In the genomic region with DNA sequence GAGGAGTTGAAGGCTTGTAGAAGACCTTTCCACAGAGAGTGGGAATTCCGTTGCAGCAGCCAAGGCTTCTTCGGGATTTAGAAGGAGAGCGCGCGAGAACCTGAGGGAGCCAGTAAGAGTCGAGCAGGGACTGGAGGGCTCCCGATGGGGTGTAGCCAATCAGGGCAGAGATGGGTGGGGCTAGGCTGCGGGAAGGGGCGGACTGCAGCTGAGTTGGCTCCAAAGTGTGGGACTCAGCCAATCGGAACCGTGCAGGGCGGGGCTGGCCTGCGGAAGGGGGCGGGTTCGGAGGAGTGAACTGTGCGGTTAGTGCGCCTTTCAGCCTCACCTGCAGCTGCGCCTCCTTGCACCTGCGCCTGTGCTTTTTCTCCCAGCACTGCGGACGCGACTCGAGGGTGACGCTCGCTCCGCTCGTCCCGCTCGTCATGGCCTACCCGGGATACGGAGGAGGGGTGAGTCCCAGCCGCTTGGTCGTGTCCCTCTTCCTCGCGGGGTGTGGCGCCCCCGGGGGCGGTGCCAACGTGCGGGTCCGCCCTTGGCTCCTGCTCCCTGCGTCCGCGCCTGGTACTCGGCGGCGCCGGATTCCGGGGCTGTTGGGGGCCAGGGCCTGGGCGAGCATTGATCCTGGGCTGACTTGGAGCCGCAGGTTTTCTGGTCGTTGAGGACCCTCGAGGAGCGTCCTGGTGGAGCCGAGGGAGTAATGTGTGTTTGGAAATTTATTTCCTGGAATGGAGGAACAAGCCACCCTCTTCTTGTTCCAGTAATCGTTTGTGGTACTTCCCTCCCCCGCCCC, we compare ENCODE assay signal across 8 cellular contexts. TPM values are rescaled to one million over a fixed set of nuclear protein-coding genes. Genes with fewer than 3 reads are reported as not detected.
DNase-seq lines count a peak whose midpoint lies in the region; ATAC-seq and TF ChIP-seq lines count a peak whose summit lies in the region.

A gene with protein sequence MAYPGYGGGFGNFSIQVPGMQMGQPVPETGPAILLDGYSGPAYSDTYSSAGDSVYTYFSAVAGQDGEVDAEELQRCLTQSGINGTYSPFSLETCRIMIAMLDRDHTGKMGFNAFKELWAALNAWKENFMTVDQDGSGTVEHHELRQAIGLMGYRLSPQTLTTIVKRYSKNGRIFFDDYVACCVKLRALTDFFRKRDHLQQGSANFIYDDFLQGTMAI (plus strand): TSS at position 309 of the 793 bp plus-strand sequence. CDS start 117 bp downstream, at position 426.

- H3K4me3 Mint-ChIP-seq in T-helper 17 cell = peak within 1 kb of the TSS; percentile 93

- peak; percentile 97 for DNase-seq in NCI-H1436 (lab: John Stamatoyannopoulos, UW)
- DNase-seq in T-helper 17 cell = peak; percentile 95 to 99 (median 96)
- peak; percentile 87 for DNase-seq in amniotic stem cell (lab: John Stamatoyannopoulos, UW)
- DNase-seq in heart right ventricle = peak; percentile 97 to 98
- peak; percentile 98 for DNase-seq in pons (ENCODE audit: low spot score)
- peak; percentile 98 for DNase-seq in transverse colon

- in situ Hi-C loops in transverse colon (cut with MboI; ENCODE audit: low pct_ligation_motif_present in 1 of 4, low pct_unique_long_range_greater_than_20kb in 1 of 4, low sequenced_read_pairs in 3 of 4) = loop anchor here in 1 of 4 donors (25.0 kb wide), 1 partner anchor 357 kb away; no protein-coding TSS in a partner anchor

- H3K4me1 ChIP-seq in heart right ventricle = peaks cover 0 to 34% (median 6%) of the 10 kb centered on the region in 9 donors
- H3K4me1 ChIP-seq in transverse colon = peaks cover 0 to 12% (median 4%) of the 10 kb centered on the region in 4 donors

- peaks cover 0 to 4% (median 0%) of the 10 kb centered on the region in 9 donors for H3K36me3 ChIP-seq in heart right ventricle
- H3K36me3 ChIP-seq in transverse colon = peaks cover 0 to 5% (median 2%) of the 10 kb centered on the region in 4 donors

- peak within 1 kb of the TSS; percentile 85 for H3K4me3 ChIP-seq in GM12875 (ENCODE audit: low read depth, low read length)
- H3K4me3 ChIP-seq in heart right ventricle = peak within 1 kb of the TSS; percentile 68 to 92 (median 86)
- peak within 1 kb of the TSS; percentile 44 to 90 (median 76) for H3K4me3 ChIP-seq in transverse colon

- TF ChIP-seq POLR2A in transverse colon (IDR thresholded peaks at IDR 0.05) = peak; percentile 70

- H3K27me3 Mint-ChIP-seq in T-helper 17 cell = no peaks in the 10 kb centered on the region

- WGBS in heart right ventricle, 2 donors = 0 to 1% methylated on average over 55 to 57 of the region's 57 CpGs
- WGBS in transverse colon (ENCODE audit: low coverage in 1 of 2), 2 donors = 2% methylated on average over 25 of the region's 57 CpGs; no CpG with 5 or more reads in 1 of the 2 donors

- H3K36me3 Mint-ChIP-seq in T-helper 17 cell (ENCODE audit: low read depth) = peaks cover 2% of the 10 kb centered on the region

- H3K27ac ChIP-seq in heart right ventricle (peak within 1 kb of the TSS in 9 of 10 donors; percentile 57 to 91 (median 76)), transverse colon (peak within 1 kb of the TSS; percentile 81 to 90 (median 88))

- H3K4me1 Mint-ChIP-seq in T-helper 17 cell = peaks cover 13% of the 10 kb centered on the region

- peak within 1 kb of the TSS; percentile 34 for H3K27ac Mint-ChIP-seq in T-helper 17 cell

- H3K27me3 ChIP-seq in heart right ventricle = no peaks in the 10 kb centered on the region
- H3K27me3 ChIP-seq in transverse colon = no peaks in the 10 kb centered on the region

- TF ChIP-seq CTCF in GM12875 (IDR thresholded peaks at IDR 0.05; ENCODE audit: borderline replicate concordance, insufficient read depth, low read depth, low read length) = 0 out of 2 replicates have a peak, but pooled peaks have one; percentile 7
- peak in 5 of 9 donors; percentile 9 to 35 (median 16) for TF ChIP-seq CTCF in heart right ventricle (IDR thresholded peaks at IDR 0.05)
- peak in 2 of 5 experiments; percentile 19 to 38 for TF ChIP-seq CTCF in transverse colon (IDR thresholded peaks at IDR 0.05)

- intact Hi-C loops in heart right ventricle (cut with DNase I) (no loop called here), transverse colon (cut with DNase I; ENCODE audit: low total_unique reads) (no loop called here)

- H3K9me3 ChIP-seq in T-helper 17 cell (ENCODE audit: control insufficient read depth, low read length, poor library complexity, severe bottlenecking) = no peaks in the 10 kb centered on the region
- H3K9me3 ChIP-seq in heart right ventricle = no peaks in the 10 kb centered on the region
- H3K9me3 ChIP-seq in transverse colon = no peaks in the 10 kb centered on the region

- ATAC-seq in HG02759 (IDR thresholded peaks at IDR 0.05; ENCODE audit: unreplicated experiment) = peak; percentile 97
- ATAC-seq in T-helper 17 cell = peak; percentile 99
- ATAC-seq in heart right ventricle = peak; percentile 100

- TF ChIP-seq EP300 in transverse colon (IDR thresholded peaks at IDR 0.05; ENCODE audit: low read depth) = no peak

RNA-seq across cellular contexts. Expression of the gene that starts here (rescaled TPM):
- 1 to 10 TPM; 6.9 to 7.1 TPM for total RNA-seq in T-helper 17 cell
- 10 to 100 TPM in 1 of 10 donors, 1 to 10 TPM in 9; 3.1 to 19.4 (median 6.6) TPM for total RNA-seq in heart right ventricle
- polyA plus RNA-seq in heart right ventricle = 1 to 10 TPM; 7.3 to 7.8 TPM
- 10 to 100 TPM in 2 of 4 donors, 1 to 10 TPM in 1, not detected in 1; 7.5 to 25.8 (median 18.4) TPM for total RNA-seq in transverse colon

Comparison
In these comparisons a context has a peak if more than half of its experiments do, and no peak if none do; other contexts are left out.
1. Peak in every context shown above with its lines: DNase-seq, ATAC-seq, H3K4me3 ChIP-seq and H3K27ac ChIP-seq.